1 cellular context compared by ENCODE assay signal in genomic region chr2:187054501-187055319, GRCh38.
TF ChIP-seq lines count a peak whose summit lies in the region.

No MANE protein-coding gene starts in this region.

TF ChIP-seq in GM12878, 131 proteins besides CTCF, POLR2A, EP300 and RAD21 (continued from another document):
- TF ChIP-seq MLLT1 (IDR thresholded peaks at IDR 0.05): no peak
- TF ChIP-seq ATF2 (IDR thresholded peaks at IDR 0.05; ENCODE audit: low read length): no peak
- no peak for TF ChIP-seq REST (IDR thresholded peaks at IDR 0.05; ENCODE audit: low read depth, low read length)
- no peak for TF ChIP-seq SUZ12 (IDR thresholded peaks at IDR 0.05; ENCODE audit: unreplicated experiment)
- TF ChIP-seq POLR2AphosphoS5 (IDR thresholded peaks at IDR 0.05; ENCODE audit: low read length): no peak
- TF ChIP-seq ZNF622 (IDR thresholded peaks at IDR 0.05): no peak
- no peak for TF ChIP-seq ATF7 (IDR thresholded peaks at IDR 0.05; ENCODE audit: low read depth)
- no peak for TF ChIP-seq NR2C1 (IDR thresholded peaks at IDR 0.05)
- TF ChIP-seq WRNIP1 (IDR thresholded peaks at IDR 0.05; ENCODE audit: borderline replicate concordance, low read depth, low read length): no peak
- TF ChIP-seq FOXK2 (IDR thresholded peaks at IDR 0.05): no peak
- TF ChIP-seq HDAC6 (IDR thresholded peaks at IDR 0.05; ENCODE audit: unreplicated experiment): no peak
TF ChIP-seq in GM12878: peak in this region for 0.
